1 cellular context compared by ENCODE assay signal in genomic region chr12:39807043-39807442, GRCh38.
TF ChIP-seq lines count a peak whose summit lies in the region.

No MANE protein-coding gene starts in this region.

TF ChIP-seq in GM12878, 131 proteins besides CTCF, POLR2A, EP300 and RAD21 (continued from another document):
- no peak for TF ChIP-seq CBFB (IDR thresholded peaks at IDR 0.05; ENCODE audit: low read depth)
- no peak for TF ChIP-seq KLF5 (IDR thresholded peaks at IDR 0.05; ENCODE audit: partially characterized antibody)
- no peak for TF ChIP-seq ZNF274 (IDR thresholded peaks at IDR 0.05; ENCODE audit: insufficient read depth, insufficient read length)
- TF ChIP-seq ATF3 (IDR thresholded peaks at IDR 0.05; ENCODE audit: borderline replicate concordance, extremely low read depth, low read depth, low read length), result no peak
- no peak for TF ChIP-seq POU2F2 (IDR thresholded peaks at IDR 0.05; ENCODE audit: borderline replicate concordance, low read depth, low read length)
- TF ChIP-seq ESRRA (IDR thresholded peaks at IDR 0.05; ENCODE audit: low read length), result no peak
- no peak for TF ChIP-seq STAT3 (IDR thresholded peaks at IDR 0.05; ENCODE audit: low read depth, low read length)
